ENCODE assay signal across 11 cellular contexts in genomic region chrX:107677909-107678308, GRCh38. TPM values are rescaled to one million over a fixed set of nuclear protein-coding genes. Genes with fewer than 3 reads are reported as not detected.
DNase-seq lines count a peak whose midpoint lies in the region; ATAC-seq and TF ChIP-seq lines count a peak whose summit lies in the region.
"Had no signal": no experiment of that assay in that cellular context is flagged by ENCODE, and none has a peak within 500 bp of the region (broad histone marks: within the 10 kb centered on the region; RNA-seq: fewer than 3 reads in every experiment).

No MANE protein-coding gene starts in this region.

- H3K23ac ChIP-seq in H9 (ENCODE audit: insufficient read length, low read depth, low read length) = no peak overlapping the region

- H3K18ac ChIP-seq in H9 (ENCODE audit: insufficient read length, low read depth, low read length) = no peak overlapping the region

- DNase-seq in CD8-positive, alpha-beta T cell = no peak
- no peak for DNase-seq in activated CD4-positive, alpha-beta memory T cell treated with anti-CD3 and anti-CD28 coated beads, Interleukin-2, amount 10 ng/mL, durations not matched to agents 7 days and 5 days
- DNase-seq in foreskin keratinocyte = no peak
- no peak for DNase-seq in H9
- no peak for DNase-seq in CD1c-positive myeloid dendritic cell (ENCODE audit: extremely low spot score)
- no peak for DNase-seq in left lobe of liver (ENCODE audit: low spot score)
- DNase-seq: activated CD4-positive, alpha-beta T cell treated with anti-CD3 and anti-CD28 coated beads, Interleukin-2, amount 50 U/mL, for 1 hour; DND-41; NCI-H187 treated with DMSO at 0.1 percent for 48 hours had no signal

- no peak overlapping the region for H3T11ph ChIP-seq in H9 (ENCODE audit: low read length)

- no peak overlapping the region for H3K4ac ChIP-seq in H9 (ENCODE audit: low read depth, low read length)

- H4K5ac ChIP-seq in H9 (ENCODE audit: insufficient read length, low read depth, low read length) = no peak overlapping the region

- peak overlapping the region; percentile 32 for H3K4me3 Mint-ChIP-seq in CD8-positive, alpha-beta T cell
- H3K4me3 Mint-ChIP-seq in activated CD4-positive, alpha-beta memory T cell treated with anti-CD3 and anti-CD28 coated beads, Interleukin-2, amount 10 ng/mL, durations not matched to agents 7 days and 5 days = no peak overlapping the region
- no peak overlapping the region for H3K4me3 Mint-ChIP-seq in H9

- H2BK5ac ChIP-seq in H9 (ENCODE audit: insufficient read length, low read length) = no peak overlapping the region

- WGBS in H9 (ENCODE audit: extremely low coverage, insufficient read length, low lambda C conversion rate) = no CpG with 5 or more reads among the region's 4 CpGs

- H3K27me3 ChIP-seq in CD8-positive, alpha-beta T cell (ENCODE audit: insufficient read depth, low read length) = no peaks in the 10 kb centered on the region
- H3K27me3 ChIP-seq in foreskin keratinocyte (no peaks in the 10 kb centered on the region), skeletal muscle satellite cell (ENCODE audit: control insufficient read depth, insufficient read depth, low read length) (no peaks in the 10 kb centered on the region), H9 (ENCODE audit: insufficient read depth, low read length) (no peaks in the 10 kb centered on the region; the same call in 1 of the 2 replicates)

- H3K4me2 ChIP-seq in skeletal muscle satellite cell (ENCODE audit: low read length) (peak overlapping the region; percentile 67), H9 (ENCODE audit: insufficient read depth, insufficient read length, low read length) (no peak overlapping the region)

- peaks cover 71% of the 10 kb centered on the region for H3K4me1 Mint-ChIP-seq in CD8-positive, alpha-beta T cell (ENCODE audit: low read depth)
- H3K4me1 Mint-ChIP-seq in activated CD4-positive, alpha-beta memory T cell treated with anti-CD3 and anti-CD28 coated beads, Interleukin-2, amount 10 ng/mL, durations not matched to agents 7 days and 5 days = peaks cover 68% of the 10 kb centered on the region
- peaks cover 0 to 39% of the 10 kb centered on the region in 2 experiments; a peak in 2 of 4 replicates for H3K4me1 Mint-ChIP-seq in H9

- no peaks in the 10 kb centered on the region for H3K36me3 Mint-ChIP-seq in CD8-positive, alpha-beta T cell
- H3K36me3 Mint-ChIP-seq in activated CD4-positive, alpha-beta memory T cell treated with anti-CD3 and anti-CD28 coated beads, Interleukin-2, amount 10 ng/mL, durations not matched to agents 7 days and 5 days (ENCODE audit: low read depth) = peaks cover 4% of the 10 kb centered on the region
- H3K36me3 Mint-ChIP-seq in H9 (ENCODE audit: insufficient read depth in 1 of 3, low read depth in 3 of 3) = no peaks in the 10 kb centered on the region

- no peak overlapping the region for H2BK20ac ChIP-seq in H9 (ENCODE audit: low read depth, low read length, poor library complexity, severe bottlenecking)

- TF ChIP-seq CTCF in CD8-positive, alpha-beta T cell (IDR thresholded peaks at IDR 0.05) = no peak
- TF ChIP-seq CTCF in foreskin keratinocyte (conservative IDR thresholded peaks at IDR 0.05) (no peak), H9 (conservative IDR thresholded peaks at IDR 0.05) (no peak)

- no peak overlapping the region for H3K27ac ChIP-seq in CD8-positive, alpha-beta T cell (ENCODE audit: low read depth, low read length)
- H3K27ac ChIP-seq in foreskin keratinocyte (peak overlapping the region; percentile 89), H9 (ENCODE audit: insufficient read length, low read depth, low read length) (no peak overlapping the region)

- H3K56ac ChIP-seq in H9 (ENCODE audit: insufficient read length, low read depth, low read length) = no peak overlapping the region

- POLR2A ChIA-PET in CD8-positive, alpha-beta T cell (lab: Charles Lee) = interaction anchor here (0.8 to 9.5 kb wide), 4 partner anchors 28 to 99 kb away, joined by 3 to 270 read pairs (median 8); partner anchors contain the start of gene NCBP2L
- POLR2A ChIA-PET in activated CD4-positive, alpha-beta memory T cell treated with anti-CD3 and anti-CD28 coated beads, Interleukin-2, amount 10 ng/mL, durations not matched to agents 7 days and 5 days (lab: Charles Lee) = interaction anchor here (1.0 to 8.9 kb wide), 6 partner anchors 9 to 413 kb away, joined by 3 to 368 read pairs (median 5); partner anchors contain the start of gene PRPS1

- CTCF ChIA-PET in CD8-positive, alpha-beta T cell (lab: Charles Lee) = interaction anchor here (0.6 to 15.4 kb wide), 5 partner anchors 14 to 499 kb away, joined by 3 to 278 read pairs (median 4); no protein-coding TSS in a partner anchor
- CTCF ChIA-PET in activated CD4-positive, alpha-beta memory T cell treated with anti-CD3 and anti-CD28 coated beads, Interleukin-2, amount 10 ng/mL, durations not matched to agents 7 days and 5 days (lab: Charles Lee) = interaction anchor here (0.6 to 10.0 kb wide), 4 partner anchors 37 to 99 kb away, joined by 3 to 295 read pairs (median 46); partner anchors contain the start of genes NCBP2L, PRPS1 and TSC22D3

- H3K36me3 ChIP-seq in CD8-positive, alpha-beta T cell (ENCODE audit: insufficient read depth, low read length) = no peaks in the 10 kb centered on the region
- no peaks in the 10 kb centered on the region for H3K36me3 ChIP-seq in skeletal muscle satellite cell (ENCODE audit: insufficient read depth, low read length)

- H4K20me1 ChIP-seq in H9 (ENCODE audit: control insufficient read depth, insufficient read depth, insufficient read length) = no peaks in the 10 kb centered on the region

- no peaks in the 10 kb centered on the region for H3K9me3 Mint-ChIP-seq in CD8-positive, alpha-beta T cell
- H3K9me3 Mint-ChIP-seq in activated CD4-positive, alpha-beta memory T cell treated with anti-CD3 and anti-CD28 coated beads, Interleukin-2, amount 10 ng/mL, durations not matched to agents 7 days and 5 days = no peaks in the 10 kb centered on the region
- peaks cover 0 to 64% of the 10 kb centered on the region in 2 experiments; a peak in 2 of 5 replicates for H3K9me3 Mint-ChIP-seq in H9

- no peaks in the 10 kb centered on the region for H3K27me3 Mint-ChIP-seq in CD8-positive, alpha-beta T cell (ENCODE audit: low read depth)
- no peaks in the 10 kb centered on the region for H3K27me3 Mint-ChIP-seq in activated CD4-positive, alpha-beta memory T cell treated with anti-CD3 and anti-CD28 coated beads, Interleukin-2, amount 10 ng/mL, durations not matched to agents 7 days and 5 days
- H3K27me3 Mint-ChIP-seq in H9 (ENCODE audit: low read depth) = peaks cover 13% of the 10 kb centered on the region

- no peak overlapping the region for H3K4me3 ChIP-seq in CD8-positive, alpha-beta T cell (ENCODE audit: low read depth, low read length)
- H3K4me3 ChIP-seq in skeletal muscle satellite cell (ENCODE audit: low read length) = no peak overlapping the region

- intact Hi-C loops in CD8-positive, alpha-beta T cell (cut with DNase I, micrococcal nuclease) = no loop called here

- H3K4me1 ChIP-seq in CD8-positive, alpha-beta T cell (ENCODE audit: insufficient read depth, low read length) = peaks cover 60% of the 10 kb centered on the region
- H3K4me1 ChIP-seq in foreskin keratinocyte (peaks cover 24% of the 10 kb centered on the region), skeletal muscle satellite cell (ENCODE audit: control insufficient read depth, insufficient read depth, low read length) (peaks cover 54% of the 10 kb centered on the region), H9 (ENCODE audit: insufficient read depth, low read length) (no peaks in the 10 kb centered on the region; the same call in 1 of the 2 replicates)

- H3K79me2 ChIP-seq in H9 (ENCODE audit: insufficient read depth, low read length) = no peaks in the 10 kb centered on the region

- no peak overlapping the region for H4K91ac ChIP-seq in H9 (ENCODE audit: insufficient read length, low read depth, low read length)

- peak overlapping the region; percentile 99 for H3K27ac Mint-ChIP-seq in CD8-positive, alpha-beta T cell
- H3K27ac Mint-ChIP-seq in activated CD4-positive, alpha-beta memory T cell treated with anti-CD3 and anti-CD28 coated beads, Interleukin-2, amount 10 ng/mL, durations not matched to agents 7 days and 5 days = peak overlapping the region; percentile 93
- no peak overlapping the region for H3K27ac Mint-ChIP-seq in H9

- H3K9ac ChIP-seq in skeletal muscle satellite cell (ENCODE audit: low read depth, low read length) = peak overlapping the region; percentile 86
- H3K9ac ChIP-seq in H9 (ENCODE audit: extremely low read depth, insufficient read length, low read length) = no peak overlapping the region

- H4K8ac ChIP-seq in H9 (replicated peaks; ENCODE audit: insufficient read length, low read depth, low read length) = no peak overlapping the region

- no peaks in the 10 kb centered on the region for H3K9me3 ChIP-seq in CD8-positive, alpha-beta T cell (ENCODE audit: low read length)
- H3K9me3 ChIP-seq in skeletal muscle satellite cell (replicated peaks; ENCODE audit: low read length) (no peaks in the 10 kb centered on the region), H9 (ENCODE audit: control insufficient read depth, low read depth, low read length) (no peaks in the 10 kb centered on the region)

- no peak overlapping the region for H2BK120ac ChIP-seq in H9 (ENCODE audit: low read depth, low read length, poor library complexity, severe bottlenecking)

- no peaks in the 10 kb centered on the region for H3K23me2 ChIP-seq in H9 (ENCODE audit: insufficient read length, low read depth, low read length, poor library complexity, severe bottlenecking)

- H2BK12ac ChIP-seq in H9 (ENCODE audit: insufficient read length, low read depth, low read length) = no peak overlapping the region

- H2AK5ac ChIP-seq in H9 (ENCODE audit: insufficient read length, low read length) = no peak overlapping the region

- H2AFZ ChIP-seq in H9 (ENCODE audit: low read length) = no peak overlapping the region

- no peaks in the 10 kb centered on the region for H3K79me1 ChIP-seq in H9 (ENCODE audit: insufficient read depth, low read depth, low read length, poor library complexity, severe bottlenecking)

- H2BK15ac ChIP-seq in H9 (ENCODE audit: low read depth, low read length) = no peak overlapping the region

- no peak overlapping the region for H3K14ac ChIP-seq in H9 (ENCODE audit: insufficient read depth, low read length)

- ATAC-seq in CD8-positive, alpha-beta T cell = no peak
- ATAC-seq in foreskin keratinocyte (no peak), left lobe of liver (no peak), GM18909 (IDR thresholded peaks at IDR 0.05; ENCODE audit: poor library complexity, unreplicated experiment) (no peak)

RNA-seq across cellular contexts. Expression of gene PRPS1, which starts 49.6 kb away (rescaled TPM):
- 10 to 100 TPM; 65.6 to 74.7 TPM for total RNA-seq in CD8-positive, alpha-beta T cell
- total RNA-seq in activated CD4-positive, alpha-beta memory T cell treated with anti-CD3 and anti-CD28 coated beads, Interleukin-2, amount 10 ng/mL, durations not matched to agents 7 days and 5 days = 10 to 100 TPM; 67.4 to 70.2 TPM
- 33.6 and 41.7 TPM in 2 replicates for total RNA-seq in foreskin keratinocyte
- polyA plus RNA-seq in foreskin keratinocyte = 30.9 and 37.1 TPM in 2 replicates
- total RNA-seq in skeletal muscle satellite cell (2012; rRNA removed) = 27.1 and 67.5 TPM in 2 replicates
- total RNA-seq in H9 (2021) = 90.5 and 91.3 TPM in 2 replicates
- total RNA-seq in left lobe of liver = 29.6 TPM

Comparison
In these comparisons a context has a peak if more than half of its experiments do, and no peak if none do; other contexts are left out.
1. H3K27ac Mint-ChIP-seq: peak in CD8-positive, alpha-beta T cell (single experiment) and activated CD4-positive, alpha-beta memory T cell treated with anti-CD3 and anti-CD28 coated beads, Interleukin-2, amount 10 ng/mL, durations not matched to agents 7 days and 5 days (single experiment); none in H9 (0 of 3).